In genomic region chr6:42028234-42029061, GRCh38 we compare ENCODE assay signal across 8 cellular contexts. TPM values are rescaled to one million over a fixed set of nuclear protein-coding genes. Genes with fewer than 3 reads are reported as not detected.
A peak's percentile ranks its signal among the peaks of the same experiment; 100 is the strongest.
DNase-seq lines count a peak whose midpoint lies in the region; ATAC-seq, FAIRE-seq and TF ChIP-seq lines count a peak whose summit lies in the region.

No MANE protein-coding gene starts in this region.

- H3K4me1 ChIP-seq in Panc1 (ENCODE audit: control insufficient read depth, insufficient read depth, low read length) (no peaks in the 10 kb centered on the region), H1 (replicated peaks in 1 of 4; ENCODE audit: control insufficient read depth in 3 of 4, insufficient read depth in 4 of 4, low read length in 3 of 4) (peaks cover 4 to 8% (median 7%) of the 10 kb centered on the region in 4 experiments; a peak in 5 of 7 replicates), pancreas (no peaks in the 10 kb centered on the region)

- H3K9me3 ChIP-seq in Panc1 (ENCODE audit: control insufficient read depth, insufficient read depth, low read depth, low read length) = no peaks in the 10 kb centered on the region
- no peaks in the 10 kb centered on the region for H3K9me3 ChIP-seq in H1 (ENCODE audit: insufficient read depth in 2 of 2, low read depth in 1 of 2, low read length in 1 of 2)
- no peaks in the 10 kb centered on the region for H3K9me3 ChIP-seq in pancreas

- no peak for TF ChIP-seq EP300 in H1 (IDR thresholded peaks at IDR 0.05; ENCODE audit: borderline replicate concordance in 1 of 2, low read depth in 2 of 2, low read length in 2 of 2)

- no peak for TF ChIP-seq POLR2A in H54 (IDR thresholded peaks at IDR 0.05; ENCODE audit: low read depth, low read length)
- no peak for TF ChIP-seq POLR2A in H1 (IDR thresholded peaks at IDR 0.05; ENCODE audit: control extremely low read depth in 1 of 2, low read depth in 2 of 2, low read length in 2 of 2)

- DNase-seq in H54 (ENCODE audit: insufficient read length, low spot score) (peak; percentile 74), Panc1 (ENCODE audit: low read depth, low spot score) (no peak), H1 (ENCODE audit: low read depth in 1 of 2, low spot score in 2 of 2) (no peak), pancreas (no peak), AG08396 (ENCODE audit: low spot score) (no peak)
- DNase-seq in stimulated activated CD4-positive, alpha-beta T cell treated with anti-CD3 and anti-CD28 coated beads, Interleukin-2, amount 100 ng/mL, for 24 hours = no peak

- no peak overlapping the region for H2BK15ac ChIP-seq in H1 (ENCODE audit: low read length)

- H2AFZ ChIP-seq in H1 (ENCODE audit: low read length) = no peak overlapping the region

- H3K18ac ChIP-seq in H1 (ENCODE audit: extremely low read depth, low read length) = 0 out of 2 replicates have a peak overlapping the region, but pooled peaks have one; percentile 4

- TF ChIP-seq CTCF in Panc1 (IDR thresholded peaks at IDR 0.05) = no peak
- TF ChIP-seq CTCF in H1 (IDR thresholded peaks at IDR 0.05; ENCODE audit: control extremely low read depth in 1 of 3, insufficient read depth in 1 of 3, low read depth in 1 of 3, low read length in 3 of 3) = no peak
- no peak for TF ChIP-seq CTCF in pancreas (IDR thresholded peaks at IDR 0.05)

- peak overlapping the region; percentile 69; the same call in 1 of the 2 replicates for H2BK5ac ChIP-seq in H1 (ENCODE audit: low read depth, low read length)

- H2BK12ac ChIP-seq in H1 (ENCODE audit: low read depth, low read length) = peak overlapping the region; percentile 84

- no peak overlapping the region for H2BK120ac ChIP-seq in H1 (replicated peaks; ENCODE audit: low read depth, low read length)

- H3K23me2 ChIP-seq in H1 (ENCODE audit: low read depth, low read length) = no peaks in the 10 kb centered on the region

- CTCF ChIA-PET in Panc1 (lab: Charles Lee) = interaction anchor here (0.6 kb wide), 2 partner anchors 12 to 90 kb away, joined by 3 read pairs; no protein-coding TSS in a partner anchor
- CTCF ChIA-PET in H1 (lab: Charles Lee; ENCODE audit: partially characterized antibody) = interaction anchor here (0.5 to 7.6 kb wide), 12 partner anchors 12 to 1074 kb away, joined by 3 to 56 read pairs (median 4); partner anchors contain the start of genes BYSL and MED20

- peak overlapping the region; percentile 28; the same call in 1 of the 2 replicates for H2AK5ac ChIP-seq in H1 (ENCODE audit: low read depth, low read length)

- POLR2A ChIA-PET in Panc1 (lab: Charles Lee) (interaction anchor here (0.6 to 0.7 kb wide), 3 partner anchors 20 to 247 kb away, joined by 3 to 5 read pairs (median 3); no protein-coding TSS in a partner anchor), H1 (lab: Charles Lee; ENCODE audit: partially characterized antibody) (interaction anchor here (0.9 to 1.1 kb wide), 3 partner anchors 16 to 62 kb away, joined by 3 read pairs; no protein-coding TSS in a partner anchor)

- H3K79me1 ChIP-seq in H1 (ENCODE audit: low read depth, low read length) = no peaks in the 10 kb centered on the region

- no peak overlapping the region for H3K4ac ChIP-seq in H1 (replicated peaks; ENCODE audit: insufficient read length, low read depth, low read length)

- H3K27me3 ChIP-seq in Panc1 (ENCODE audit: control insufficient read depth, insufficient read depth, low read length) (no peaks in the 10 kb centered on the region), H1 (replicated peaks in 1 of 4; ENCODE audit: control insufficient read depth in 3 of 4, extremely low read depth in 1 of 4, insufficient read depth in 3 of 4, low read length in 3 of 4) (peaks cover 0 to 2% (median 0%) of the 10 kb centered on the region in 4 experiments; a peak in 1 of 7 replicates), pancreas (no peaks in the 10 kb centered on the region)

- no peaks in the 10 kb centered on the region for H3K79me2 ChIP-seq in H1 (ENCODE audit: control insufficient read depth in 1 of 2, insufficient read depth in 2 of 2, low read length in 2 of 2)

- FAIRE-seq in H54 (lab: Jason Lieb, UNC) (peak; percentile 84), H1 (lab: Jason Lieb, UNC) (no peak), pancreas (lab: Jason Lieb, UNC) (no peak)

- H3K4me3 ChIP-seq in Panc1 (ENCODE audit: low read depth in 2 of 2, low read length in 2 of 2) (no peak overlapping the region), H1 (ENCODE audit: extremely low read depth in 1 of 4, insufficient read depth in 2 of 4, low read depth in 3 of 4, low read length in 4 of 4) (no peak overlapping the region), pancreas (no peak overlapping the region)

- H3K23ac ChIP-seq in H1 (ENCODE audit: insufficient read length) = no peak overlapping the region

- H3K36me3 ChIP-seq in Panc1 (ENCODE audit: control insufficient read depth, insufficient read depth, low read length) (no peaks in the 10 kb centered on the region), H1 (ENCODE audit: control insufficient read depth in 2 of 4, insufficient read depth in 4 of 4, low read length in 3 of 4) (no peaks in the 10 kb centered on the region), pancreas (no peaks in the 10 kb centered on the region)

- H4K91ac ChIP-seq in H1 (replicated peaks; ENCODE audit: insufficient read length, low read length) = peak overlapping the region; percentile 25

- in situ Hi-C loops in Panc1 (cut with HindIII; ENCODE audit: low pct_unique_long_range_greater_than_20kb, low sequenced_read_pairs) = no loop called here

- H3K27ac ChIP-seq in Panc1 (ENCODE audit: low read length) (no peak overlapping the region), H1 (ENCODE audit: low read depth, low read length) (no peak overlapping the region), pancreas (no peak overlapping the region)

- ATAC-seq in Panc1 (peak; percentile 49; the same call in 1 of the 2 replicates), pancreas (peak in 3 of 4 donors; percentile 42 to 65 (median 63)), HG03342 (IDR thresholded peaks at IDR 0.05; ENCODE audit: unreplicated experiment) (no peak), GM18868 (IDR thresholded peaks at IDR 0.05; ENCODE audit: unreplicated experiment) (no peak)

- BruUV-seq in Panc1 (replicated peaks; lab: Mats Ljungman, UMichigan) = no TSS peak

- no peak overlapping the region for H3K14ac ChIP-seq in H1 (ENCODE audit: insufficient read length)

- no peaks in the 10 kb centered on the region for H4K20me1 ChIP-seq in H1 (replicated peaks in 1 of 2; ENCODE audit: control insufficient read depth in 1 of 2, insufficient read depth in 2 of 2, low read length in 2 of 2)

- TF ChIP-seq RAD21 in H1 (IDR thresholded peaks at IDR 0.05 in 1 of 2, conservative IDR thresholded peaks at IDR 0.05 in 1 of 2; ENCODE audit: low read depth in 2 of 2, low read length in 2 of 2) = no peak

- peak overlapping the region; percentile 90 for H4K8ac ChIP-seq in H1 (ENCODE audit: extremely low read depth, insufficient read depth, low read length)

- H2BK20ac ChIP-seq in H1 (ENCODE audit: low read length) = 0 out of 2 replicates have a peak overlapping the region, but pooled peaks have one; percentile 8

- no peak overlapping the region for H3K4me2 ChIP-seq in H1 (ENCODE audit: insufficient read depth in 1 of 2, low read depth in 2 of 2, low read length in 2 of 2)

- intact Hi-C loops in Panc1 (cut with micrococcal nuclease; ENCODE audit: unreplicated experiment) = no loop called here
- intact Hi-C loops in pancreas (cut with DNase I) = no loop called here

- no peak overlapping the region for H3K9ac ChIP-seq in H1 (replicated peaks in 1 of 4; ENCODE audit: extremely low read depth in 1 of 4, low read depth in 3 of 4, low read length in 3 of 4)

- 89% methylated on average over 17 of the region's 17 CpGs; no CpG with 5 or more reads in 1 of the 2 experiments for WGBS in H1 (ENCODE audit: extremely low coverage in 1 of 2, insufficient coverage in 1 of 2, insufficient read length in 1 of 2, insufficient replicate concordance in 2 of 2, low coverage in 1 of 2, low lambda C conversion rate in 2 of 2, missing lambda C conversion rate in 1 of 2), 2 experiments
- 73 to 83% methylated on average over 17 of the region's 17 CpGs for WGBS in pancreas, 2 donors

- H3K56ac ChIP-seq in H1 (replicated peaks; ENCODE audit: insufficient read length, low read depth, low read length) = no peak overlapping the region

- no peak overlapping the region for H4K5ac ChIP-seq in H1 (ENCODE audit: insufficient read length, low read depth, low read length)

TF ChIP-seq in H1, 55 proteins besides CTCF, POLR2A, EP300 and RAD21:
- no peak for TF ChIP-seq YY1 (IDR thresholded peaks at IDR 0.05; ENCODE audit: low read depth, low read length)
- no peak for TF ChIP-seq TBP (IDR thresholded peaks at IDR 0.05; ENCODE audit: low read depth, low read length)
- TF ChIP-seq MAFK (IDR thresholded peaks at IDR 0.05; ENCODE audit: low read depth, low read length) = peak; percentile 71; the same call in 1 of the 2 replicates

RNA-seq across cellular contexts. Expression of gene TAF8, which starts 21.9 kb away (rescaled TPM):
- total RNA-seq in Panc1 (2021; ENCODE audit: unreplicated experiment) (35.5 TPM), pancreas (10 to 100 TPM in 3 of 6 donors, 1 to 10 TPM in 3; 7.5 to 16.8 (median 9.8) TPM)
- polyA plus RNA-seq in Panc1 (2012; ENCODE audit: insufficient read length) = 18.2 TPM
- total RNA-seq in H1 (2021; fragmentation: NEBNext Ultra II Directional; extraction: Animal tissue kit (Norgen Biotek cat#: 25700)) = 32.7 and 34.0 TPM in 2 replicates
- polyA plus RNA-seq in H1 (2011; rRNA removed) (32.2 and 36.6 TPM in 2 replicates), pancreas (1 to 10 TPM; 4.8 to 7.8 TPM)
- 34.4 TPM for polyA plus RNA-seq in H1 (2011; cell fraction: cytosol; rRNA removed)
- polyA plus RNA-seq in H1 (2011; cell fraction: nucleus; rRNA removed) = 28.5 TPM
- polyA plus RNA-seq in H1 (2012, experiment 1 of 2) = 19.8 to 23.7 TPM (median 21.9 TPM) in 4 replicates
- 11.4 TPM for polyA plus RNA-seq in H1 (2012, experiment 2 of 2)
- polyA plus RNA-seq in H1 (2013, experiment 1 of 2) = 19.7 TPM
- 21.2 TPM for polyA plus RNA-seq in H1 (2013, experiment 2 of 2)
- 53.9 and 78.5 TPM in 2 replicates for polyA minus RNA-seq in H1 (2011; rRNA and poly(A)+ RNA removed)
- polyA minus RNA-seq in H1 (2011; cell fraction: cytosol; rRNA and poly(A)+ RNA removed) = 23.5 TPM
- 35.5 TPM for polyA minus RNA-seq in H1 (2011; cell fraction: nucleus; rRNA and poly(A)+ RNA removed)

Comparison
In these comparisons a context has a peak if more than half of its experiments do, and no peak if none do; other contexts are left out.
1. ATAC-seq: peak in Panc1 (single experiment) and pancreas (3 of 4); none in HG03342 (single experiment) and GM18868 (single experiment).